15 cellular contexts compared by ENCODE assay signal in the genomic region with DNA sequence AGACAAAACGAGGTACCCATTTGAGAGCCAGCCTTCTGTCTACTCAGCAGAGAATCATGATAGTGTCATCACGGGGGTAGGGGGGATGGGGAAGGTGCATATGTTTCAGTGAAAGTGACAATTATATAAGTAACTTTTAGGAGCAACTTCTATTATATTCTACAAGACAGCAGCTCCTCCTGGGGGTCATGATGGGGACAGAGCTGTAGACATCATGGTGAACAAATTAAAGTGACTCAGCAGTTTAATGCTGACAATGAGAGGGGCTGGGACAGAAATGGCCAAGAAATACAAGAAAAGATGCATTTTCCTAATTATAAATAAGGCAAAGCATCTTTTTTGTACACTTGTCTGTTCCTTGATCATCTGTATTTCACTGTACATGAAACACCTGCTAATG. TPM values are rescaled to one million over a fixed set of nuclear protein-coding genes. Genes with fewer than 3 reads are reported as not detected.
DNase-seq lines count a peak whose midpoint lies in the region; ATAC-seq and TF ChIP-seq lines count a peak whose summit lies in the region.
"Had no signal": no experiment of that assay in that cellular context is flagged by ENCODE, and none has a peak within 500 bp of the region (broad histone marks: within the 10 kb centered on the region; RNA-seq: fewer than 3 reads in every experiment).

No MANE protein-coding gene starts in this region.

- intact Hi-C loops in MCF 10A (cut with micrococcal nuclease): no loop called here
- intact Hi-C loops in breast epithelium (cut with DNase I; ENCODE audit: low total_unique reads): no loop called here
- intact Hi-C loops in gastrocnemius medialis (cut with DNase I; ENCODE audit: low total_unique reads): no loop called here

- H3K4me1 ChIP-seq in breast epithelium: no peaks in the 10 kb centered on the region
- no peaks in the 10 kb centered on the region for H3K4me1 ChIP-seq in MM.1S (ENCODE audit: low read length)
- peaks cover 44% of the 10 kb centered on the region for H3K4me1 ChIP-seq in adipocyte (ENCODE audit: control insufficient read depth, insufficient read depth, low read length)
- peaks cover 67 to 68% of the 10 kb centered on the region in 2 donors for H3K4me1 ChIP-seq in gastrocnemius medialis
- H3K4me1 ChIP-seq: vagina had no signal

- no peaks in the 10 kb centered on the region for H4K20me1 ChIP-seq in MM.1S (ENCODE audit: insufficient read depth, low read length)

- no peaks in the 10 kb centered on the region for H3F3A ChIP-seq in MM.1S (ENCODE audit: insufficient read depth, low read length)

- no peaks in the 10 kb centered on the region for H3K9me2 ChIP-seq in MM.1S (replicated peaks; ENCODE audit: insufficient read depth, low read length)

- no peak overlapping the region for H2AFZ ChIP-seq in MM.1S (ENCODE audit: low read length)

- H3K4me2 ChIP-seq in MM.1S (ENCODE audit: low read depth, low read length): no peak overlapping the region

- H3K79me2 ChIP-seq in MM.1S (ENCODE audit: low read length): no peaks in the 10 kb centered on the region

- TF ChIP-seq CTCF in MCF 10A (IDR thresholded peaks at IDR 0.05; ENCODE audit: unreplicated experiment) (no peak), breast epithelium (IDR thresholded peaks at IDR 0.05) (no peak), MM.1S (IDR thresholded peaks at IDR 0.05; ENCODE audit: low read length) (peak; percentile 12; the same call in 1 of the 2 replicates), gastrocnemius medialis (IDR thresholded peaks at IDR 0.05 in 4 of 5, conservative IDR thresholded peaks at IDR 0.05 in 1 of 5) (peak in 1 of 5 experiments; percentile 18)

- no peaks in the 10 kb centered on the region for H3K27me3 Mint-ChIP-seq in MCF 10A (ENCODE audit: insufficient read depth, unreplicated experiment)

- H3K27ac ChIP-seq in breast epithelium (no peak overlapping the region), MM.1S (ENCODE audit: low read length) (no peak overlapping the region), gastrocnemius medialis (peak overlapping the region; percentile 93 to 97 (median 96))
- H3K27ac ChIP-seq: vagina, WERI-Rb-1 had no signal

- no TSS peak for BruUV-seq in MCF 10A (replicated peaks; lab: Mats Ljungman, UMichigan)

- H3K9ac ChIP-seq in MM.1S (ENCODE audit: low read length) (no peak overlapping the region), adipocyte (ENCODE audit: low read length) (no peak overlapping the region)

- H3K4me1 Mint-ChIP-seq in MCF 10A (ENCODE audit: insufficient read depth, unreplicated experiment): peaks cover 9% of the 10 kb centered on the region

- in situ Hi-C loops in gastrocnemius medialis (cut with MboI; ENCODE audit: low sequenced_read_pairs in 4 of 4): no loop called here

- no peak overlapping the region for H3K4me3 Mint-ChIP-seq in MCF 10A (ENCODE audit: unreplicated experiment)

- no peaks in the 10 kb centered on the region for H3K36me3 ChIP-seq in breast epithelium
- H3K36me3 ChIP-seq in MM.1S (replicated peaks; ENCODE audit: insufficient read depth, low read length): no peaks in the 10 kb centered on the region
- peaks cover 4% of the 10 kb centered on the region for H3K36me3 ChIP-seq in adipocyte (ENCODE audit: control insufficient read depth, insufficient read depth, low read length, severe bottlenecking)
- H3K36me3 ChIP-seq in gastrocnemius medialis: peaks cover 0 to 7% of the 10 kb centered on the region in 2 donors
- H3K36me3 ChIP-seq: vagina, WERI-Rb-1 had no signal

- ATAC-seq in gastrocnemius medialis: no peak
- ATAC-seq: left colon had no signal

- no peaks in the 10 kb centered on the region for H3K9me3 Mint-ChIP-seq in MCF 10A (ENCODE audit: unreplicated experiment)

- H3K27ac Mint-ChIP-seq in MCF 10A (ENCODE audit: low read depth, unreplicated experiment): no peak overlapping the region

- CTCF ChIA-PET in MCF 10A (lab: Yijun Ruan, JAX): no interaction called here

- POLR2A ChIA-PET in MCF 10A (lab: Yijun Ruan, JAX): interaction anchor here (1.1 to 1.3 kb wide), 3 partner anchors 12 to 18 kb away, joined by 3 read pairs; no protein-coding TSS in a partner anchor

- H3K9me3 ChIP-seq in breast epithelium: no peaks in the 10 kb centered on the region
- H3K9me3 ChIP-seq in MM.1S (replicated peaks; ENCODE audit: insufficient read depth, low read length): no peaks in the 10 kb centered on the region
- no peaks in the 10 kb centered on the region for H3K9me3 ChIP-seq in adipocyte (ENCODE audit: control insufficient read depth, low read length)
- H3K9me3 ChIP-seq in gastrocnemius medialis: no peaks in the 10 kb centered on the region
- H3K9me3 ChIP-seq: vagina had no signal

- H3K4me3 ChIP-seq in breast epithelium (no peak overlapping the region), MM.1S (ENCODE audit: low read length) (no peak overlapping the region), adipocyte (ENCODE audit: low read length) (no peak overlapping the region), gastrocnemius medialis (no peak overlapping the region)
- H3K4me3 ChIP-seq: vagina had no signal

- DNase-seq in MCF 10A (ENCODE audit: unreplicated experiment): peak; percentile 32
- DNase-seq in breast epithelium (ENCODE audit: low spot score in 2 of 2): no peak
- no peak for DNase-seq in MM.1S
- peak; percentile 24 for DNase-seq in adipocyte (ENCODE audit: low read depth)
- no peak for DNase-seq in gastrocnemius medialis
- DNase-seq in SW 1271 (lab: John Stamatoyannopoulos, UW): no peak
- DNase-seq in mesenteric fat pad (ENCODE audit: low spot score): no peak
- DNase-seq in stimulated activated CD4-positive, alpha-beta T cell treated with anti-CD3 and anti-CD28 coated beads, Interleukin-4, amount 100 ng/mL, for 4 hours: no peak
- DNase-seq: activated gamma-delta T cell, cerebellar nuclear complex, foreskin melanocyte, left colon, NCI-H1417 treated with DMSO at 0.1 percent for 48 hours, WERI-Rb-1 had no signal

- H3K36me3 Mint-ChIP-seq in MCF 10A (ENCODE audit: insufficient read depth, unreplicated experiment): no peaks in the 10 kb centered on the region

- no peaks in the 10 kb centered on the region for H3K27me3 ChIP-seq in breast epithelium
- H3K27me3 ChIP-seq in MM.1S (replicated peaks; ENCODE audit: insufficient read depth, low read length): no peaks in the 10 kb centered on the region
- H3K27me3 ChIP-seq in adipocyte (replicated peaks; ENCODE audit: control insufficient read depth, insufficient read depth, low read length): no peaks in the 10 kb centered on the region
- no peaks in the 10 kb centered on the region for H3K27me3 ChIP-seq in gastrocnemius medialis
- H3K27me3 ChIP-seq: vagina had no signal

- TF ChIP-seq POLR2A in breast epithelium (IDR thresholded peaks at IDR 0.05): no peak
- TF ChIP-seq POLR2A in gastrocnemius medialis (IDR thresholded peaks at IDR 0.05): no peak

RNA-seq across cellular contexts. Expression of a gene that starts 11.8 kb away (rescaled TPM):
- 4.7 and 7.5 TPM in 2 replicates for total RNA-seq in MCF 10A (2022)
- total RNA-seq in breast epithelium: 10 to 100 TPM; 12.5 to 27.1 (median 15.4) TPM
- 100 to 1,000 TPM in 3 of 4 donors, 10 to 100 TPM in 1; 96.8 to 263 (median 163) TPM for total RNA-seq in gastrocnemius medialis
- 6.7 TPM for total RNA-seq in mesenteric fat pad

Comparison
In these comparisons a context has a peak if more than half of its experiments do, and no peak if none do; other contexts are left out.
1. DNase-seq: peak in MCF 10A (single experiment) and adipocyte (single experiment); none in breast epithelium (0 of 2), MM.1S (single experiment), gastrocnemius medialis (0 of 2), SW 1271 (0 of 2), mesenteric fat pad (single experiment) and stimulated activated CD4-positive, alpha-beta T cell treated with anti-CD3 and anti-CD28 coated beads, Interleukin-4, amount 100 ng/mL, for 4 hours (0 of 2).
2. H3K27ac ChIP-seq: peak in gastrocnemius medialis (4 of 4); none in breast epithelium (0 of 2) and MM.1S (single experiment).